In genomic region chr2:53210538-53210937, GRCh38 we compare ENCODE assay signal across 16 cellular contexts.
A peak's percentile ranks its signal among the peaks of the same experiment; 100 is the strongest.
DNase-seq lines count a peak whose midpoint lies in the region; ATAC-seq and TF ChIP-seq lines count a peak whose summit lies in the region.
"Had no signal": no experiment of that assay in that cellular context is flagged by ENCODE, and none has a peak within 500 bp of the region (broad histone marks: within the 10 kb centered on the region; RNA-seq: fewer than 3 reads in every experiment).

No MANE protein-coding gene starts in this region.

- no peak overlapping the region for H2AFZ ChIP-seq in HCT116 (ENCODE audit: low read depth, low read length, poor library complexity, severe bottlenecking)

- no peak for DNase-seq in AG04450 (ENCODE audit: low read depth, low spot score)
- peak; percentile 10 for DNase-seq in HCT116 (ENCODE audit: low read depth, low spot score)
- peak; percentile 61 to 64 for DNase-seq in SHP77 (lab: John Stamatoyannopoulos, UW)
- no peak for DNase-seq in foreskin keratinocyte
- DNase-seq in NCI-H774 (lab: John Stamatoyannopoulos, UW): no peak
- DNase-seq in mucosa of gallbladder (ENCODE audit: low spot score): no peak
- DNase-seq in activated T-cell treated with anti-CD3 and anti-CD28 coated beads, Interleukin-2, amount 50 U/mL, for 1 hour: no peak
- DNase-seq in omental fat pad (ENCODE audit: low spot score): no peak
- DNase-seq: activated CD8-positive, alpha-beta memory T cell treated with anti-CD3 and anti-CD28 coated beads for 24 hours; activated gamma-delta T cell; C1 segment of cervical spinal cord; head of caudate nucleus; left cardiac atrium; sigmoid colon; stimulated activated naive CD4-positive, alpha-beta T cell treated with Interleukin-2 at 50 U/mL for 16 hours had no signal

- no peaks in the 10 kb centered on the region for H3K79me2 ChIP-seq in HCT116 (ENCODE audit: insufficient read depth, low read length)

- H3K36me3 ChIP-seq in HCT116 (ENCODE audit: control insufficient read depth in 1 of 2, insufficient read depth in 2 of 2, low read length in 2 of 2): no peaks in the 10 kb centered on the region
- H3K36me3 ChIP-seq: sigmoid colon, vagina had no signal

- TF ChIP-seq CTCF in AG04450 (IDR thresholded peaks at IDR 0.05; ENCODE audit: low read depth, low read length): peak; percentile 35
- TF ChIP-seq CTCF in HCT116 (IDR thresholded peaks at IDR 0.05 in 2 of 3, conservative IDR thresholded peaks at IDR 0.05 in 1 of 3; ENCODE audit: borderline replicate concordance in 1 of 3, insufficient read depth in 1 of 3, low read depth in 2 of 3, low read length in 2 of 3): peak in 2 of 3 experiments; percentile 26 to 34; a peak in 3 of 6 replicates
- peak; percentile 9 for TF ChIP-seq CTCF in foreskin keratinocyte (conservative IDR thresholded peaks at IDR 0.05)
- no peak for TF ChIP-seq CTCF in omental fat pad (IDR thresholded peaks at IDR 0.05)

- intact Hi-C loops in HCT116 (cut with micrococcal nuclease): no loop called here

- H3K9me3 ChIP-seq in AG04450 (ENCODE audit: control insufficient read depth, insufficient read depth, low read length) (no peaks in the 10 kb centered on the region), HCT116 (ENCODE audit: control insufficient read depth in 1 of 2, insufficient read depth in 1 of 2, low read depth in 1 of 2, low read length in 2 of 2) (no peaks in the 10 kb centered on the region)
- H3K9me3 ChIP-seq: sigmoid colon, vagina had no signal

- CTCF ChIA-PET in AG04450 (lab: Charles Lee) (interaction anchor here (0.6 to 1.3 kb wide), 3 partner anchors 11 to 178 kb away, joined by 3 to 5 read pairs (median 4); no protein-coding TSS in a partner anchor), HCT116 (lab: Charles Lee) (interaction anchor here (0.9 kb wide), 1 partner anchor 192 kb away, joined by 3 read pairs; no protein-coding TSS in a partner anchor)

- H3K27ac ChIP-seq in AG04450 (ENCODE audit: low read depth, low read length) (no peak overlapping the region), HCT116 (ENCODE audit: low read depth, low read length) (no peak overlapping the region), foreskin keratinocyte (no peak overlapping the region)
- H3K27ac ChIP-seq: sigmoid colon, vagina had no signal

- POLR2A ChIA-PET in AG04450 (lab: Yijun Ruan, JAX): interaction anchor here (0.6 kb wide), 1 partner anchor 582 kb away, joined by 3 read pairs; no protein-coding TSS in a partner anchor
- POLR2A ChIA-PET in HCT116 (lab: Charles Lee): no interaction called here

- no peak for TF ChIP-seq POLR2A in HCT116 (IDR thresholded peaks at IDR 0.05; ENCODE audit: borderline replicate concordance, extremely low read depth, insufficient read depth, insufficient read length)

- ATAC-seq in HCT116 (0 out of 2 replicates have a peak, but pooled peaks have one; percentile 36), foreskin keratinocyte (no peak), omental fat pad (ENCODE audit: low FRiP score) (no peak)

- no peak overlapping the region for H3K4me2 ChIP-seq in HCT116 (ENCODE audit: low read length)

- no peak overlapping the region for H3K9ac ChIP-seq in HCT116 (ENCODE audit: low read length)

- peak; percentile 17; the same call in 1 of the 2 replicates for TF ChIP-seq RAD21 in HCT116 (IDR thresholded peaks at IDR 0.05; ENCODE audit: low read depth)

- H3K4me3 ChIP-seq in AG04450 (ENCODE audit: low read depth, low read length) (no peak overlapping the region), HCT116 (replicated peaks in 1 of 2; ENCODE audit: low read depth in 1 of 2, low read length in 2 of 2) (no peak overlapping the region)
- H3K4me3 ChIP-seq: sigmoid colon, vagina had no signal

- no peaks in the 10 kb centered on the region for H3K27me3 ChIP-seq in AG04450 (ENCODE audit: control insufficient read depth, insufficient read depth, low read length)
- no peaks in the 10 kb centered on the region for H3K27me3 ChIP-seq in HCT116 (ENCODE audit: insufficient read depth, low read length)
- H3K27me3 ChIP-seq in foreskin keratinocyte: no peaks in the 10 kb centered on the region
- H3K27me3 ChIP-seq: sigmoid colon, vagina had no signal

- no peaks in the 10 kb centered on the region for H3K4me1 ChIP-seq in HCT116 (ENCODE audit: control insufficient read depth in 1 of 2, insufficient read depth in 2 of 2, low read length in 2 of 2)
- H3K4me1 ChIP-seq in foreskin keratinocyte: no peaks in the 10 kb centered on the region
- H3K4me1 ChIP-seq: sigmoid colon, vagina had no signal

- no peaks in the 10 kb centered on the region for H4K20me1 ChIP-seq in HCT116 (ENCODE audit: insufficient read depth)

- RAD21 ChIA-PET in HCT116 (lab: Charles Lee; ENCODE audit: low non-redundant PET in 1 of 2, low total read pairs in 2 of 2, uncharacterized antibody in 2 of 2, unreplicated experiment in 2 of 2): no interaction called here

- H3K9me2 ChIP-seq in HCT116 (ENCODE audit: insufficient read depth): no peaks in the 10 kb centered on the region

- BruUV-seq in HCT116 (replicated peaks; lab: Mats Ljungman, UMichigan): no TSS peak

TF ChIP-seq in HCT116, 20 proteins besides CTCF, POLR2A, EP300 and RAD21:
- TF ChIP-seq EZH2phosphoT487 (IDR thresholded peaks at IDR 0.05; ENCODE audit: borderline replicate concordance) (no peak), MAX (IDR thresholded peaks at IDR 0.05) (no peak), ELF1 (IDR thresholded peaks at IDR 0.05; ENCODE audit: borderline replicate concordance, low read depth) (no peak), FOSL1 (IDR thresholded peaks at IDR 0.05; ENCODE audit: low read depth) (no peak), CBX3 (IDR thresholded peaks at IDR 0.05; ENCODE audit: low read depth) (no peak), ZBTB33 (IDR thresholded peaks at IDR 0.05; ENCODE audit: extremely low read depth, insufficient replicate concordance, low read length) (no peak), JUND (IDR thresholded peaks at IDR 0.05) (no peak), EGR1 (IDR thresholded peaks at IDR 0.05; ENCODE audit: low read depth) (no peak)

Comparison
In these comparisons a context has a peak if more than half of its experiments do, and no peak if none do; other contexts are left out.
1. DNase-seq: peak in HCT116 (single experiment) and SHP77 (2 of 2); none in AG04450 (single experiment), foreskin keratinocyte (0 of 2), NCI-H774 (single experiment), mucosa of gallbladder (single experiment), activated T-cell treated with anti-CD3 and anti-CD28 coated beads, Interleukin-2, amount 50 U/mL, for 1 hour (single experiment) and omental fat pad (single experiment).
2. CTCF ChIP-seq: peak in AG04450 (single experiment), HCT116 (2 of 3) and foreskin keratinocyte (single experiment); none in omental fat pad (0 of 3).